In genomic region chr7:137122145-137122544, GRCh38 we compare ENCODE assay signal across 34 cellular contexts.
"Had no signal": no experiment of that assay in that cellular context is flagged by ENCODE, and none has a peak within 500 bp of the region (broad histone marks: within the 10 kb centered on the region; RNA-seq: fewer than 3 reads in every experiment).

No MANE protein-coding gene starts in this region.

- H3K4me3 Mint-ChIP-seq: activated B cell treated with CpG ODN at 0.5 μM for 24 hours; activated CD4-positive, alpha-beta memory T cell treated with anti-CD3 and anti-CD28 coated beads for 36 hours; activated CD4-positive, alpha-beta T cell treated with anti-CD3 and anti-CD28 coated beads, Interleukin-2, amount 10 ng/mL, durations not matched to agents 24 days and 14 days; activated CD8-positive, alpha-beta T cell treated with anti-CD3 and anti-CD28 coated beads for 36 hours; activated naive CD4-positive, alpha-beta T cell treated with anti-CD3 and anti-CD28 coated beads, Interleukin-2, amount 10 ng/mL, durations not matched to agents 7 days and 5 days; activated naive CD4-positive, alpha-beta T cell treated with anti-CD3 and anti-CD28 coated beads, Interleukin-2, amount 50 U/mL, for 24 hours; activated naive CD8-positive, alpha-beta T cell; activated naive CD8-positive, alpha-beta T cell treated with anti-CD3 and anti-CD28 coated beads, Interleukin-2, amount 10 ng/mL, durations not matched to agents 7 days and 5 days; activated naive CD8-positive, alpha-beta T cell treated with anti-CD3 and anti-CD28 coated beads, Interleukin-2, amount 50 U/mL, for 24 hours; activated T-cell treated with anti-CD3 and anti-CD28 coated beads, Interleukin-2, amount 50 U/mL, for 24 hours; brain; central memory CD8-positive, alpha-beta T cell; T-helper 1 cell treated with Interleukin-12 subunit alpha and Interleukin-12 subunit beta and Interleukin-4 antibody, amounts not matched to agents 30 μg/mL and 1 μg/mL, for 36 hours; T-helper 2 cell treated with Interferon-gamma antibody and Interleukin-4, amounts not matched to agents 5 μg/mL and 100 μg/mL, for 36 hours had no signal

- DNase-seq: activated B cell treated with CpG ODN at 0.5 μM for 24 hours; activated CD4-positive, alpha-beta memory T cell treated with anti-CD3 and anti-CD28 coated beads for 36 hours; activated CD4-positive, alpha-beta T cell treated with anti-CD3 and anti-CD28 coated beads for 4 hours; activated CD4-positive, alpha-beta T cell treated with anti-CD3 and anti-CD28 coated beads, Interleukin-2, amount 10 ng/mL, durations not matched to agents 24 days and 14 days; activated CD4-positive, alpha-beta T cell treated with anti-CD3 and anti-CD28 coated beads, Interleukin-2, amount 50 U/mL, for 1 hour; activated CD4-positive, alpha-beta T cell treated with anti-CD3 and anti-CD28 coated beads, Interleukin-2, amount 50 U/mL, for 4 hours; activated CD4-positive, CD25-positive, alpha-beta regulatory T cell treated with anti-CD3 and anti-CD28 coated beads, Interleukin-2, amount 50 U/mL, for 72 hours; activated CD8-positive, alpha-beta memory T cell treated with anti-CD3 and anti-CD28 coated beads, Interleukin-2, amount 50 U/mL, for 4 hours; activated CD8-positive, alpha-beta T cell treated with anti-CD3 and anti-CD28 coated beads for 36 hours; activated effector memory CD4-positive, alpha-beta T cell treated with Interleukin-2 at 50 U/mL for 16 hours; activated gamma-delta T cell; activated naive CD4-positive, alpha-beta T cell treated with anti-CD3 and anti-CD28 coated beads, Interleukin-2, amount 10 ng/mL, durations not matched to agents 7 days and 5 days; activated naive CD4-positive, alpha-beta T cell treated with Interleukin-2 at 50 U/mL for 16 hours; activated naive CD8-positive, alpha-beta T cell treated with anti-CD3 and anti-CD28 coated beads, Interleukin-2, amount 10 ng/mL, durations not matched to agents 7 days and 5 days; activated naive CD8-positive, alpha-beta T cell treated with anti-CD3 and anti-CD28 coated beads, Interleukin-2, amount 50 U/mL, for 24 hours; activated T-cell treated with anti-CD3 and anti-CD28 coated beads for 4 hours; activated T-cell treated with anti-CD3 and anti-CD28 coated beads, Interleukin-2, amount 50 U/mL, for 24 hours; activated T-cell treated with anti-CD3 and anti-CD28 coated beads, Interleukin-2, amount 50 U/mL, for 48 hours; amygdala; anterior cingulate cortex; caudate nucleus; cerebellar nuclear complex; T-helper 2 cell; T-helper 9 cell had no signal

- H3K4me1 Mint-ChIP-seq: activated B cell treated with CpG ODN at 0.5 μM for 24 hours; activated CD4-positive, alpha-beta T cell treated with anti-CD3 and anti-CD28 coated beads, Interleukin-2, amount 10 ng/mL, durations not matched to agents 24 days and 14 days; activated naive CD4-positive, alpha-beta T cell treated with anti-CD3 and anti-CD28 coated beads, Interleukin-2, amount 10 ng/mL, durations not matched to agents 7 days and 5 days; activated naive CD4-positive, alpha-beta T cell treated with anti-CD3 and anti-CD28 coated beads, Interleukin-2, amount 50 U/mL, for 24 hours; activated naive CD8-positive, alpha-beta T cell treated with anti-CD3 and anti-CD28 coated beads, Interleukin-2, amount 10 ng/mL, durations not matched to agents 7 days and 5 days; activated naive CD8-positive, alpha-beta T cell treated with anti-CD3 and anti-CD28 coated beads, Interleukin-2, amount 50 U/mL, for 24 hours; brain; central memory CD8-positive, alpha-beta T cell had no signal

- H3K27ac Mint-ChIP-seq: activated B cell treated with CpG ODN at 0.5 μM for 24 hours; activated CD4-positive, alpha-beta memory T cell treated with anti-CD3 and anti-CD28 coated beads for 36 hours; activated CD4-positive, alpha-beta T cell treated with anti-CD3 and anti-CD28 coated beads, Interleukin-2, amount 10 ng/mL, durations not matched to agents 24 days and 14 days; activated CD8-positive, alpha-beta T cell treated with anti-CD3 and anti-CD28 coated beads for 36 hours; activated naive CD4-positive, alpha-beta T cell treated with anti-CD3 and anti-CD28 coated beads, Interleukin-2, amount 10 ng/mL, durations not matched to agents 7 days and 5 days; activated naive CD4-positive, alpha-beta T cell treated with anti-CD3 and anti-CD28 coated beads, Interleukin-2, amount 50 U/mL, for 24 hours; activated naive CD8-positive, alpha-beta T cell; activated naive CD8-positive, alpha-beta T cell treated with anti-CD3 and anti-CD28 coated beads, Interleukin-2, amount 10 ng/mL, durations not matched to agents 7 days and 5 days; activated naive CD8-positive, alpha-beta T cell treated with anti-CD3 and anti-CD28 coated beads, Interleukin-2, amount 50 U/mL, for 24 hours; activated T-cell treated with anti-CD3 and anti-CD28 coated beads, Interleukin-2, amount 50 U/mL, for 24 hours; activated T-helper 2 cell treated with anti-CD3 and anti-CD28 coated beads, Interferon-gamma antibody, Interleukin-2, Interleukin-4, amounts not matched to agents 10 μg/mL and 5 μg/mL and 100 μg/mL, durations not matched to agents 14 hours and 24 hours and 36 hours; brain; T-helper 1 cell treated with Interleukin-12 subunit alpha and Interleukin-12 subunit beta and Interleukin-4 antibody, amounts not matched to agents 30 μg/mL and 1 μg/mL, for 36 hours; T-helper 2 cell treated with Interferon-gamma antibody and Interleukin-4, amounts not matched to agents 5 μg/mL and 100 μg/mL, for 36 hours had no signal

- H3K36me3 Mint-ChIP-seq: activated CD4-positive, alpha-beta memory T cell treated with anti-CD3 and anti-CD28 coated beads for 36 hours; activated naive CD4-positive, alpha-beta T cell treated with anti-CD3 and anti-CD28 coated beads, Interleukin-2, amount 10 ng/mL, durations not matched to agents 7 days and 5 days; activated naive CD4-positive, alpha-beta T cell treated with anti-CD3 and anti-CD28 coated beads, Interleukin-2, amount 50 U/mL, for 24 hours; activated naive CD8-positive, alpha-beta T cell; activated naive CD8-positive, alpha-beta T cell treated with anti-CD3 and anti-CD28 coated beads, Interleukin-2, amount 10 ng/mL, durations not matched to agents 7 days and 5 days; brain had no signal

- H3K4me1 ChIP-seq: ascending aorta had no signal

- ATAC-seq: activated CD8-positive, alpha-beta T cell treated with anti-CD3 and anti-CD28 coated beads for 36 hours; activated naive CD8-positive, alpha-beta T cell treated with anti-CD3 and anti-CD28 coated beads, Interleukin-2, amount 50 U/mL, for 24 hours had no signal

- H3K4me3 ChIP-seq: ascending aorta, cardiac muscle cell had no signal

- H3K27ac ChIP-seq: ascending aorta, cardiac muscle cell, VCaP had no signal

- H3K36me3 ChIP-seq: ascending aorta, cardiac muscle cell had no signal

- H3K27me3 Mint-ChIP-seq: activated B cell treated with CpG ODN at 0.5 μM for 24 hours; activated CD4-positive, alpha-beta memory T cell treated with anti-CD3 and anti-CD28 coated beads for 36 hours; activated CD4-positive, alpha-beta T cell treated with anti-CD3 and anti-CD28 coated beads, Interleukin-2, amount 10 ng/mL, durations not matched to agents 24 days and 14 days; activated CD8-positive, alpha-beta T cell treated with anti-CD3 and anti-CD28 coated beads for 36 hours; activated naive CD4-positive, alpha-beta T cell treated with anti-CD3 and anti-CD28 coated beads, Interleukin-2, amount 10 ng/mL, durations not matched to agents 7 days and 5 days; activated naive CD4-positive, alpha-beta T cell treated with anti-CD3 and anti-CD28 coated beads, Interleukin-2, amount 50 U/mL, for 24 hours; activated naive CD8-positive, alpha-beta T cell; activated naive CD8-positive, alpha-beta T cell treated with anti-CD3 and anti-CD28 coated beads, Interleukin-2, amount 10 ng/mL, durations not matched to agents 7 days and 5 days; activated naive CD8-positive, alpha-beta T cell treated with anti-CD3 and anti-CD28 coated beads, Interleukin-2, amount 50 U/mL, for 24 hours; activated T-cell treated with anti-CD3 and anti-CD28 coated beads, Interleukin-2, amount 50 U/mL, for 24 hours; brain; central memory CD8-positive, alpha-beta T cell had no signal

- H3K9me3 ChIP-seq: ascending aorta had no signal

- H3K9me3 Mint-ChIP-seq: activated CD4-positive, alpha-beta T cell treated with anti-CD3 and anti-CD28 coated beads, Interleukin-2, amount 10 ng/mL, durations not matched to agents 24 days and 14 days had no signal

- H3K27me3 ChIP-seq: ascending aorta, cardiac muscle cell had no signal
